2 cellular contexts compared by ENCODE assay signal in genomic region chr1:214127705-214128104, GRCh38.
TF ChIP-seq lines count a peak whose summit lies in the region.

No MANE protein-coding gene starts in this region.

TF ChIP-seq in K562, 482 proteins besides CTCF, POLR2A, EP300 and RAD21 (continued from another document):
- no peak for TF ChIP-seq REST (CRISPR knock-in tag; IDR thresholded peaks at IDR 0.05; ENCODE audit: low read depth)
- TF ChIP-seq CTCFL (IDR thresholded peaks at IDR 0.05; ENCODE audit: borderline replicate concordance, insufficient read depth, low read depth, low read length, poor library complexity, severe bottlenecking) = no peak
- no peak for TF ChIP-seq USF1 (CRISPR knock-in tag; IDR thresholded peaks at IDR 0.05)
- TF ChIP-seq CREB1 (IDR thresholded peaks at IDR 0.05) = peak; percentile 19; the same call in 1 of the 2 replicates
- no peak for TF ChIP-seq CREB1 (CRISPR knock-in tag; IDR thresholded peaks at IDR 0.05)
- TF ChIP-seq ETS2 (tag; IDR thresholded peaks at IDR 0.05; ENCODE audit: borderline replicate concordance, poor library complexity, severe bottlenecking) = no peak
- peak; percentile 35; the same call in 1 of the 2 replicates for TF ChIP-seq ATF3 (IDR thresholded peaks at IDR 0.05)
- no peak for TF ChIP-seq ATF3 (CRISPR knock-in tag; conservative IDR thresholded peaks at IDR 0.05)
- TF ChIP-seq NFXL1 (CRISPR knock-in tag; IDR thresholded peaks at IDR 0.05) = no peak
- no peak for TF ChIP-seq ATF1 (CRISPR knock-in tag; IDR thresholded peaks at IDR 0.05)
- TF ChIP-seq ATF1 (tag; IDR thresholded peaks at IDR 0.05) = 0 out of 2 replicates have a peak, but pooled peaks have one; percentile 32
- no peak for TF ChIP-seq ZBTB43 (CRISPR knock-in tag; IDR thresholded peaks at IDR 0.05)
- TF ChIP-seq CREBBP (IDR thresholded peaks at IDR 0.05; ENCODE audit: low read depth, low read length) = no peak
- TF ChIP-seq ESRRA (IDR thresholded peaks at IDR 0.05; ENCODE audit: borderline replicate concordance, low read depth) = no peak

TF ChIP-seq in HepG2, 621 proteins besides CTCF, POLR2A, EP300 and RAD21 (continued from another document):
- TF ChIP-seq ZBTB49 (CRISPR knock-in tag; IDR thresholded peaks at IDR 0.05; ENCODE audit: borderline replicate concordance) (no peak), ZNF772 (CRISPR knock-in tag; IDR thresholded peaks at IDR 0.05) (no peak), CREB1 (IDR thresholded peaks at IDR 0.05) (peak; percentile 79), CREB1 (CRISPR knock-in tag; IDR thresholded peaks at IDR 0.05) (no peak)
